ENCODE assay signal across 1 cellular context in the genomic region with DNA sequence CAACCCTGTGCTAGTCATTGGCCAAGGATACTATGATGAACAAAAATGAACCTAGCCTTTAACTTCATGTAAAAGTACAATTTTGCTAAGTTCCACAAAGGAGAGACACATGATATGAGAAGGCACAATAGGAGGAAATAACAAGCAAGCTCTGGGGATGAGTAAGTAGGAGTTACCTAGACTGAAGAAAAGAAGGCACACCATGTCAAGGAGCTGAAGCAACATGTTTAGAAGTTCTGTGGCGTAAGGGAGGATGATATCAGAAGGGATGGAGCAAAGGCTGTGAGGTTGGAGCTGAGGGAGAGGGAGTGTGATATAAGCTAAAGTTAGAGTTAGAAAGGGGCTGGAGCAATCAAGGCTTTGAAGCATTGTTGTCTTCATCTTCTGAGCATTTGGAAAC.
A peak's percentile ranks its signal among the peaks of the same experiment; 100 is the strongest.
TF ChIP-seq lines count a peak whose summit lies in the region.

No MANE protein-coding gene starts in this region.

TF ChIP-seq in IMR-90, 13 proteins besides CTCF, POLR2A, EP300 and RAD21:
- TF ChIP-seq, protein P1, sequence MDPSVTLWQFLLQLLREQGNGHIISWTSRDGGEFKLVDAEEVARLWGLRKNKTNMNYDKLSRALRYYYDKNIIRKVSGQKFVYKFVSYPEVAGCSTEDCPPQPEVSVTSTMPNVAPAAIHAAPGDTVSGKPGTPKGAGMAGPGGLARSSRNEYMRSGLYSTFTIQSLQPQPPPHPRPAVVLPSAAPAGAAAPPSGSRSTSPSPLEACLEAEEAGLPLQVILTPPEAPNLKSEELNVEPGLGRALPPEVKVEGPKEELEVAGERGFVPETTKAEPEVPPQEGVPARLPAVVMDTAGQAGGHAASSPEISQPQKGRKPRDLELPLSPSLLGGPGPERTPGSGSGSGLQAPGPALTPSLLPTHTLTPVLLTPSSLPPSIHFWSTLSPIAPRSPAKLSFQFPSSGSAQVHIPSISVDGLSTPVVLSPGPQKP (IDR thresholded peaks at IDR 0.05; ENCODE audit: borderline replicate concordance, low read depth, low read length): no peak
- peak; percentile 40 for TF ChIP-seq CEBPB (IDR thresholded peaks at IDR 0.05; ENCODE audit: low read depth, low read length)
- no peak for TF ChIP-seq MXI1 (IDR thresholded peaks at IDR 0.05; ENCODE audit: borderline replicate concordance, low read depth, low read length)
